20 cellular contexts compared by ENCODE assay signal in genomic region chr10:9858816-9859215, GRCh38.
"Had no signal": no experiment of that assay in that cellular context is flagged by ENCODE, and none has a peak within 500 bp of the region (broad histone marks: within the 10 kb centered on the region; RNA-seq: fewer than 3 reads in every experiment).

No MANE protein-coding gene starts in this region.

- H3K9me3 ChIP-seq: breast epithelium, gastroesophageal sphincter, ovary, right lobe of liver, thoracic aorta had no signal

- H3K27me3 ChIP-seq: breast epithelium, gastroesophageal sphincter, heart left ventricle, ovary, right lobe of liver, spleen, upper lobe of left lung had no signal

- ATAC-seq: activated CD8-positive, alpha-beta T cell treated with anti-CD3 and anti-CD28 coated beads for 36 hours; activated T-helper 17 cell treated with anti-CD3 and anti-CD28 coated beads, Interleukin-2, amount 50 U/mL, for 72 hours; gastroesophageal sphincter; heart left ventricle; naive thymus-derived CD8-positive, alpha-beta T cell; right lobe of liver; stimulated activated naive B cell treated with anti-CD40 and anti-IgM and Interleukin-4, amounts not matched to agents 10 μg/mL and 1 μg/mL and 100 μg/mL, for 72 hours had no signal

- DNase-seq: activated CD4-positive, alpha-beta T cell treated with anti-CD3 and anti-CD28 coated beads, Interleukin-2, amount 10 ng/mL, durations not matched to agents 24 days and 14 days; activated CD8-positive, alpha-beta T cell treated with anti-CD3 and anti-CD28 coated beads for 36 hours; activated naive CD4-positive, alpha-beta T cell treated with Interleukin-2 at 50 U/mL for 16 hours; activated naive CD8-positive, alpha-beta T cell treated with anti-CD3 and anti-CD28 coated beads, Interleukin-2, amount 10 ng/mL, durations not matched to agents 7 days and 5 days; activated T-cell treated with anti-CD3 and anti-CD28 coated beads, Interleukin-2, amount 50 U/mL, for 1 hour; amygdala; effector CD8-positive, alpha-beta T cell; heart left ventricle; immature natural killer cell; mesenchymal stem cell; naive thymus-derived CD8-positive, alpha-beta T cell; ovary; right lobe of liver; spleen; stimulated activated naive B cell treated with anti-CD40 and anti-IgM and Interleukin-4, amounts not matched to agents 10 μg/mL and 1 μg/mL and 100 μg/mL, for 72 hours; upper lobe of left lung had no signal

- H3K27ac ChIP-seq: breast epithelium, gastroesophageal sphincter, heart left ventricle, ovary, right lobe of liver, spleen, thoracic aorta, upper lobe of left lung had no signal

- H3K4me3 ChIP-seq: breast epithelium, gastroesophageal sphincter, heart left ventricle, ovary, right lobe of liver, spleen, thoracic aorta, upper lobe of left lung had no signal

- H3K4me1 ChIP-seq: breast epithelium, gastroesophageal sphincter, right lobe of liver, spleen, upper lobe of left lung had no signal

- H3K36me3 ChIP-seq: breast epithelium, gastroesophageal sphincter, heart left ventricle, ovary, right lobe of liver, spleen, thoracic aorta, upper lobe of left lung had no signal
